8 cellular contexts compared by ENCODE assay signal in the genomic region with DNA sequence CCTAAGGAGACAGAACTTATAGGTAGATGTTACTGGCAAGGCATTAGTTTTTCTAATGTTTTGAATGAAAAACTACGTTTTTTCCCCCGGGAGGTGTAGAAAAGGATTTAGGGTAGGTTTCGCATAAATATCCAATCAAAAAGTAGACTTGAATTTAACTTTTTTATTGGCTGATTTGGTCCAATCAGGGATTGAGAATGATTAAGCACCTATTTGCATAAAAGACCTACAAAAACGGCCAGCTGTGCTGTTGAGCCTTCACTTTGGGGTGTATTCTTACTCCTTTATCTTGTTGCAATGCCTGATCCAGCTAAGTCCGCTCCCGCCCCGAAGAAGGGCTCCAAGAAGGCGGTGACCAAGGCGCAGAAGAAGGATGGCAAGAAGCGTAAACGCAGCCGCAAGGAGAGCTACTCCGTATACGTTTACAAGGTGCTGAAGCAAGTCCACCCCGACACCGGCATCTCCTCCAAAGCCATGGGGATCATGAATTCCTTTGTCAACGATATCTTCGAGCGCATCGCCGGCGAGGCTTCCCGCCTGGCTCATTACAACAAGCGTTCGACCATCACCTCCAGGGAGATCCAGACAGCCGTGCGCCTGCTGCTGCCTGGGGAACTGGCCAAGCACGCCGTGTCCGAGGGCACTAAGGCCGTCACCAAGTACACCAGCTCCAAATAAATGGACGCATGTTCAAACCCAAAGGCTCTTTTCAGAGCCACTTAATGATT.
DNase-seq lines count a peak whose midpoint lies in the region; ATAC-seq and TF ChIP-seq lines count a peak whose summit lies in the region.

No MANE protein-coding gene starts in this region.

- peak overlapping the region; percentile 22 for H3K27ac ChIP-seq in ACC112 (ENCODE audit: low read depth, low read length)
- H3K27ac ChIP-seq in epithelial cell of prostate, result peak overlapping the region; percentile 92
- H3K27ac ChIP-seq in mucosa of rectum (ENCODE audit: low read depth in 2 of 2, low read length in 2 of 2), result peak overlapping the region; percentile 84 to 90
- peak overlapping the region; percentile 57 to 81 for H3K27ac ChIP-seq in testis

- WGBS in testis, 2 donors, result 4 to 5% methylated on average over 17 to 32 of the region's 32 CpGs

- peak overlapping the region; percentile 64 for H3K4me3 ChIP-seq in ACC112 (ENCODE audit: low read depth, low read length)
- peak overlapping the region; percentile 81 to 92 for H3K4me3 ChIP-seq in mucosa of rectum (ENCODE audit: low read length in 2 of 2)
- H3K4me3 ChIP-seq in testis, result peak overlapping the region; percentile 38 to 61

- TF ChIP-seq CTCF in testis (IDR thresholded peaks at IDR 0.05), result no peak

- no peaks in the 10 kb centered on the region for H3K79me2 ChIP-seq in ACC112 (ENCODE audit: control insufficient read depth, insufficient read depth, low read length, unreplicated experiment)

- H3K9me3 ChIP-seq in mucosa of rectum (ENCODE audit: control insufficient read depth in 2 of 2, low read length in 2 of 2) (no peaks in the 10 kb centered on the region), testis (no peaks in the 10 kb centered on the region)

- no peaks in the 10 kb centered on the region for H3K4me1 ChIP-seq in ACC112 (ENCODE audit: control insufficient read depth, insufficient read depth, low read length, unreplicated experiment)
- peaks cover 6 to 10% of the 10 kb centered on the region in 2 donors for H3K4me1 ChIP-seq in mucosa of rectum (ENCODE audit: control insufficient read depth in 2 of 2, insufficient read depth in 2 of 2, low read length in 2 of 2)
- H3K4me1 ChIP-seq in testis, result no peaks in the 10 kb centered on the region

- peak; percentile 49 for TF ChIP-seq POLR2A in testis (IDR thresholded peaks at IDR 0.05)

- H3K27me3 ChIP-seq in ACC112 (ENCODE audit: insufficient read depth, low read length) (peaks cover 32% of the 10 kb centered on the region), mucosa of rectum (ENCODE audit: control insufficient read depth in 2 of 2, insufficient read depth in 2 of 2, low read length in 2 of 2) (peaks cover 0 to 4% of the 10 kb centered on the region in 2 donors), testis (no peaks in the 10 kb centered on the region)

- intact Hi-C loops in testis (cut with DNase I; ENCODE audit: low total_unique reads), result no loop called here

- H3K36me3 ChIP-seq in ACC112 (ENCODE audit: insufficient read depth, low read length) (no peaks in the 10 kb centered on the region), mucosa of rectum (ENCODE audit: control insufficient read depth in 2 of 2, insufficient read depth in 2 of 2, low read length in 2 of 2) (no peaks in the 10 kb centered on the region), testis (ENCODE audit: low read depth, missing control alignments) (no peaks in the 10 kb centered on the region)

- ATAC-seq in GM18873 (IDR thresholded peaks at IDR 0.05; ENCODE audit: low FRiP score, unreplicated experiment) (peak; percentile 37), HG03280 (IDR thresholded peaks at IDR 0.05; ENCODE audit: unreplicated experiment) (peak; percentile 57)

- DNase-seq in NCI-H774 (lab: John Stamatoyannopoulos, UW) (peak; percentile 86), epithelial cell of prostate (ENCODE audit: low read depth, low spot score) (peak; percentile 60), testis (peak; percentile 76)
- peak; percentile 31 for DNase-seq in activated CD8-positive, alpha-beta memory T cell treated with anti-CD3 and anti-CD28 coated beads, Interleukin-2, amount 50 U/mL, for 4 hours

- H2AFZ ChIP-seq in ACC112 (ENCODE audit: low read length, unreplicated experiment), result peak overlapping the region; percentile 35

- H3K9ac ChIP-seq in mucosa of rectum (ENCODE audit: low read depth in 1 of 2, low read length in 2 of 2), result peak overlapping the region; percentile 83 to 86

Comparison
In these comparisons a context has a peak if more than half of its experiments do, and no peak if none do; other contexts are left out.
1. Peak in every context shown above with its lines: DNase-seq, ATAC-seq, H3K4me3 ChIP-seq and H3K27ac ChIP-seq.
2. H3K27ac ChIP-seq: peak in every context shown above with its lines; median percentile 92 in epithelial cell of prostate; 87 in mucosa of rectum; 69 in testis; 22 in ACC112.
3. DNase-seq: peak in every context shown above with its lines; median percentile 86 in NCI-H774; 76 in testis; 60 in epithelial cell of prostate; 31 in activated CD8-positive, alpha-beta memory T cell treated with anti-CD3 and anti-CD28 coated beads, Interleukin-2, amount 50 U/mL, for 4 hours.